Comparison of ENCODE assay signal across 1 cellular context in the genomic region with DNA sequence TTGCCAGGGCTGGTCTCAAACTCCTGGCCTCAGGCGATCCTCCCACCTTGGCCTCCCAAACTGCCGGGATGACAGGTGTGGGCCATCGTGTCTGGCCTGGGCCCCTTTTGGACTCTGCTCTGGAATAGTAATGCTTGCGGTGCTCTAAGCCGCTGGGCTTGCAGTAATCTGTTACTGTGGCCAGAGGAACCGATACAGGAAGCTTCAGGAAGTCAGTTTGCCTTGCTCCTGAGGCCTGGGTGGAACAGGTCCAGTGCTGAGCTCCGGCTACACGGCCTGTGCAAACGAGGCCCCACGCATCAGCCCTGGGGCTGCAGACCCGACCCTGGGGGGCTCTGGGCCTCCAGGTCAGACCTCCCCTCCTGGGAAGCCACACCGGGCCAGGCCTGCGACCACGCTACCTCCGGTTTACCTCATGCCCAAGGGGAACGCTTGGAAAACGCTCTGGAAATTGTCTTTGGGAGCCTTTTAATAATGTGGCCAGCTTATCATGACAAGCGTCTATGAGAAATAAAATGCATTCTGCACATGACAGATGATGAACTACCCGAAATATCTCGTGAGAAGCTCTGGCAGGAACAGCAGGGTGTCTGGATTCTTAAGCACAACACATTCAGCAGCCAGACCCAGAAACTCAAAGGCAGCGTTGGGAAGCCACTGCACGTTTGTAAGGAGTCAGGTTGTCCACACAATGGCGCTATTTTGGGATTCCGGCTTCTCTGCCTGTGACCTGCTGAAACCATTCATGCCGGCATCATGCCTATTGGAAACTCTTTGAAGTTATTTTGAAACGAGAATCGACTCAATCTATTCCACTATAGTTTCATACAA.
TF ChIP-seq lines count a peak whose summit lies in the region.

No MANE protein-coding gene starts in this region.

TF ChIP-seq in GM23338, 12 proteins besides CTCF, POLR2A, EP300 and RAD21 (continued from another document):
- TF ChIP-seq EZH2phosphoT487 (IDR thresholded peaks at IDR 0.05; ENCODE audit: unreplicated experiment): no peak
- no peak for TF ChIP-seq POLR2AphosphoS5 (IDR thresholded peaks at IDR 0.05; ENCODE audit: low read depth)
- no peak for TF ChIP-seq EZH2 (IDR thresholded peaks at IDR 0.05; ENCODE audit: low read depth, unreplicated experiment)
- no peak for TF ChIP-seq JUNB (IDR thresholded peaks at IDR 0.05; ENCODE audit: unreplicated experiment)
- TF ChIP-seq STAT1 (IDR thresholded peaks at IDR 0.05; ENCODE audit: unreplicated experiment): no peak
